Comparison of ENCODE assay signal across 8 cellular contexts in the genomic region with DNA sequence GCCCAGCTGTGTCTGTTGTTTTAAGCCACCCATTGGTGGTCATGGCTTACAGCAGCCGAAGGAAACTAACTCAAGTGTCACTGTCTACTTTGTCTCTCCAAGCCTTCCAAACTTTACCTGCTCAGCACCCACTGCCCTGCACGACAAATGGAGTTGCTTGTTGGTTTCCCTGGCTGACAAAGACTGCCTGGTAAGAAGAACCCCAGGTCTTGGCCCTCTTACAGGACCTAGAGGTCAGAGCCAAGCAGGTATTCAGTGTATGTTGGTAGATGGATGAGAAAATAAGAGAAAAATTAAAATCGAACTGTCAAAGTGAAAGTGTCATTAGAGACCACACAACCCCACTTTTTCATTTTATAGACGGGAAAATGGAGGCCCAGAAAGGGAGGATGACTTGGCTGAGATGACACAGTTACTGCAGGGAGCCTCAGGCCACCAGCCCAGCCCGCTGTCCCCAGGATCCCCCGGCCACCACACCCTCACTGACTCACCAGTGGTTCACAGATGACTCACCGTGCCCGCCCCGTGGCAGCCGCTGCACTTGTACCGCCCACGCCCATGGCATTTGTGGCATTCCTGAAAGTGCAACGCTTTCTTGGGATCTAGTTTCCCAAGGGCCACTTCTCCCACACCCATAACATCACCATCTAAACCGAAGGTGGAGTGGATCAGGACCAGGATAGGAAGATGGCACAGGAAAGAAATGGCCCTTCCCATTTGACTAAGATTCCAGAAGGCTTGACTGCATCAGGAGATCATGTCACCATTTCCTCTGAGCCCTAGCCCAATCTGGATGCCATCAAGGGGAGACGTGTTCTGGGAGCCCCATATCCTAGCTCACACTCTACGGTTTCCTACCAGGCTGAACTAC. TPM values are rescaled to one million over a fixed set of nuclear protein-coding genes. Genes with fewer than 3 reads are reported as not detected.
DNase-seq lines count a peak whose midpoint lies in the region; ATAC-seq and TF ChIP-seq lines count a peak whose summit lies in the region.

No MANE protein-coding gene starts in this region.

- no peak overlapping the region for H3K27ac Mint-ChIP-seq in activated CD4-positive, alpha-beta T cell treated with anti-CD3 and anti-CD28 coated beads for 36 hours

- peak; percentile 70 for ATAC-seq in HG03469 (IDR thresholded peaks at IDR 0.05; ENCODE audit: unreplicated experiment)
- peak; percentile 81 for ATAC-seq in activated CD4-positive, alpha-beta T cell treated with anti-CD3 and anti-CD28 coated beads for 36 hours

- intact Hi-C loops in activated CD4-positive, alpha-beta T cell treated with anti-CD3 and anti-CD28 coated beads for 36 hours (cut with DNase I, micrococcal nuclease), result no loop called here

- no peak for TF ChIP-seq CTCF in fibroblast of mammary gland (conservative IDR thresholded peaks at IDR 0.05; ENCODE audit: control insufficient read depth, insufficient read depth, low read depth, low read length)

- no peak overlapping the region for H3K4me3 ChIP-seq in fibroblast of mammary gland (ENCODE audit: control insufficient read depth, low read depth, low read length)

- H3K4me1 Mint-ChIP-seq in activated CD4-positive, alpha-beta T cell treated with anti-CD3 and anti-CD28 coated beads for 36 hours, result peaks cover 5% of the 10 kb centered on the region

- H3K36me3 Mint-ChIP-seq in activated CD4-positive, alpha-beta T cell treated with anti-CD3 and anti-CD28 coated beads for 36 hours (ENCODE audit: low read depth), result no peaks in the 10 kb centered on the region

- DNase-seq in activated T-cell treated with anti-CD3 and anti-CD28 coated beads for 1 hour (ENCODE audit: low read depth), result peak; percentile 38
- DNase-seq in activated T-cell treated with anti-CD3 and anti-CD28 coated beads, Interleukin-2, amount 50 U/mL, for 1 hour, result no peak
- peak; percentile 69 for DNase-seq in activated CD4-positive, alpha-beta T cell treated with anti-CD3 and anti-CD28 coated beads for 36 hours
- peak; percentile 83 for DNase-seq in fibroblast of mammary gland (ENCODE audit: low read depth)
- peak; percentile 16 to 60 for DNase-seq in stimulated activated CD4-positive, alpha-beta T cell treated with anti-CD3 and anti-CD28 coated beads, Interleukin-15, amount 100 ng/mL, for 48 hours (ENCODE audit: low read depth in 2 of 2)
- no peak for DNase-seq in NCI-H146 (lab: John Stamatoyannopoulos, UW)
- DNase-seq in activated gamma-delta T cell (lab: John Stamatoyannopoulos, UW), result no peak

- POLR2A ChIA-PET in activated CD4-positive, alpha-beta T cell treated with anti-CD3 and anti-CD28 coated beads for 36 hours (lab: Charles Lee), result no interaction called here

- CTCF ChIA-PET in activated CD4-positive, alpha-beta T cell treated with anti-CD3 and anti-CD28 coated beads for 36 hours (lab: Charles Lee), result interaction anchor here (0.6 kb wide), 1 partner anchor 1231 kb away, joined by 3 read pairs; no protein-coding TSS in a partner anchor

- no peak overlapping the region for H3K4me3 Mint-ChIP-seq in activated CD4-positive, alpha-beta T cell treated with anti-CD3 and anti-CD28 coated beads for 36 hours

- no peaks in the 10 kb centered on the region for H3K9me3 Mint-ChIP-seq in activated CD4-positive, alpha-beta T cell treated with anti-CD3 and anti-CD28 coated beads for 36 hours (ENCODE audit: low read depth)

- peaks cover 7% of the 10 kb centered on the region for H3K27me3 Mint-ChIP-seq in activated CD4-positive, alpha-beta T cell treated with anti-CD3 and anti-CD28 coated beads for 36 hours

RNA-seq across cellular contexts. Expression of a gene that starts 15.2 kb away (rescaled TPM):
- under 1 TPM; 0.09 to 0.11 TPM for total RNA-seq in activated CD4-positive, alpha-beta T cell treated with anti-CD3 and anti-CD28 coated beads for 36 hours

Comparison
In these comparisons a context has a peak if more than half of its experiments do, and no peak if none do; other contexts are left out.
1. DNase-seq: peak in activated T-cell treated with anti-CD3 and anti-CD28 coated beads for 1 hour (single experiment), activated CD4-positive, alpha-beta T cell treated with anti-CD3 and anti-CD28 coated beads for 36 hours (single experiment), fibroblast of mammary gland (single experiment) and stimulated activated CD4-positive, alpha-beta T cell treated with anti-CD3 and anti-CD28 coated beads, Interleukin-15, amount 100 ng/mL, for 48 hours (2 of 2); none in activated T-cell treated with anti-CD3 and anti-CD28 coated beads, Interleukin-2, amount 50 U/mL, for 1 hour (single experiment), NCI-H146 (single experiment) and activated gamma-delta T cell (single experiment).